Comparison of ENCODE assay signal across 5 cellular contexts in the genomic region with DNA sequence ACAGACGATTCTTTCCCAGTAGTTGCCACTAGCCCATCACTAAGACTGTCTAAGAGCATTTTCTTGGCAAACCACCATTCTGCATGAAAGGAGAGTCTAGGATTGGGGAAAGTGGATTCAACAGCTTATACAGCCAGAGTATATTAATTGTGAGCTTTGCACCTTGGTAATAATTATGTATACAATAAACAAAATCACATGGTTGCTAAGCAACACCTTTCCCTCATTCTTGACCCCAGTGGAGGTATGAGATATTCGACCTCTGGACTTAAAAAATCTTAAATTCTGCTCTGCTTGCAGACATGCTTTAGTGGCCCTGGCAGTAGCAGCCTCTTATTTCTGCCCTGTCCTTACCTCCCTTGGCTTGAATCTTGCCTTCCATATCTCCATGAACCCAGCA.
"Had no signal": no experiment of that assay in that cellular context is flagged by ENCODE, and none has a peak within 500 bp of the region (broad histone marks: within the 10 kb centered on the region; RNA-seq: fewer than 3 reads in every experiment).

No MANE protein-coding gene starts in this region.

- H3K4me3 Mint-ChIP-seq: GM23338, H9, IgD-negative memory B cell had no signal

- ATAC-seq: GM23338, HepG2 had no signal

- DNase-seq: H9, HCEC 1CT had no signal

- H3K4me1 Mint-ChIP-seq: IgD-negative memory B cell had no signal

- H3K9me3 Mint-ChIP-seq: GM23338, H9 had no signal

- H3K36me3 Mint-ChIP-seq: IgD-negative memory B cell had no signal

- H3K4me3 ChIP-seq: GM23338 had no signal

- H3K27ac Mint-ChIP-seq: GM23338, IgD-negative memory B cell had no signal
